In the genomic region with DNA sequence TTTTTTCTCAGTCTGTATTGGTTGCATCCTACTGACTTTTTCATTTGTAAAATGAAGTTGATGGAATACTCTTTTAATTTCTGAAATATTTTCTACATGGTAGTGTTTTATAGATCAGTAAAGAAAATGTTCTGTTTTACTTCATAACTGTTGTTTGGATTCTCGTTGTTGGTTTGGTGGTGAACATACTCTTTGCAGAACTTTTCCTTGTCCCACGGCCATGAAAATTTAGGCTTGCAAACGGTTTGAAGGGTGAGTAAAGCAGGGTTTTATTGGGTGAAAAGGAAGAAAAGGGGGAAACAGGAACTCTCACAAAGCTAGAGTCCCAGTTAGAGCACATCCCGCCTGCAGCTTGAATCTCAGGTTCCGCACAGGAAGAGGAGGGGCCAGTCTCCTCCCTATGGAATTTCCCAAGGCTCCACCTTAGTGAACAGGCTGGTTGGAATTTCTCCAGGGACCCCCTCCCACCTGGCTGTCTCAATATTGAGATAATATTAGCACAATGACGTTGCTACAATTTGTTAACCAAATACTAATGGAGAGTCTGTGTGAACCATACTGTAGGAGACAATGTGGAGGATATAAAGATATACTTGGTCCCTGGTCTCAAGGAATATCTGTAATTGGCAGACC, we compare ENCODE assay signal across 1 cellular context.
A peak's percentile ranks its signal among the peaks of the same experiment; 100 is the strongest.
TF ChIP-seq lines count a peak whose summit lies in the region.

No MANE protein-coding gene starts in this region.

TF ChIP-seq in GM12878, 131 proteins besides CTCF, POLR2A, EP300 and RAD21:
- TF ChIP-seq, protein P1, sequence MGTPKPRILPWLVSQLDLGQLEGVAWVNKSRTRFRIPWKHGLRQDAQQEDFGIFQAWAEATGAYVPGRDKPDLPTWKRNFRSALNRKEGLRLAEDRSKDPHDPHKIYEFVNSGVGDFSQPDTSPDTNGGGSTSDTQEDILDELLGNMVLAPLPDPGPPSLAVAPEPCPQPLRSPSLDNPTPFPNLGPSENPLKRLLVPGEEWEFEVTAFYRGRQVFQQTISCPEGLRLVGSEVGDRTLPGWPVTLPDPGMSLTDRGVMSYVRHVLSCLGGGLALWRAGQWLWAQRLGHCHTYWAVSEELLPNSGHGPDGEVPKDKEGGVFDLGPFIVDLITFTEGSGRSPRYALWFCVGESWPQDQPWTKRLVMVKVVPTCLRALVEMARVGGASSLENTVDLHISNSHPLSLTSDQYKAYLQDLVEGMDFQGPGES (IDR thresholded peaks at IDR 0.05) = no peak
- TF ChIP-seq, protein P2, sequence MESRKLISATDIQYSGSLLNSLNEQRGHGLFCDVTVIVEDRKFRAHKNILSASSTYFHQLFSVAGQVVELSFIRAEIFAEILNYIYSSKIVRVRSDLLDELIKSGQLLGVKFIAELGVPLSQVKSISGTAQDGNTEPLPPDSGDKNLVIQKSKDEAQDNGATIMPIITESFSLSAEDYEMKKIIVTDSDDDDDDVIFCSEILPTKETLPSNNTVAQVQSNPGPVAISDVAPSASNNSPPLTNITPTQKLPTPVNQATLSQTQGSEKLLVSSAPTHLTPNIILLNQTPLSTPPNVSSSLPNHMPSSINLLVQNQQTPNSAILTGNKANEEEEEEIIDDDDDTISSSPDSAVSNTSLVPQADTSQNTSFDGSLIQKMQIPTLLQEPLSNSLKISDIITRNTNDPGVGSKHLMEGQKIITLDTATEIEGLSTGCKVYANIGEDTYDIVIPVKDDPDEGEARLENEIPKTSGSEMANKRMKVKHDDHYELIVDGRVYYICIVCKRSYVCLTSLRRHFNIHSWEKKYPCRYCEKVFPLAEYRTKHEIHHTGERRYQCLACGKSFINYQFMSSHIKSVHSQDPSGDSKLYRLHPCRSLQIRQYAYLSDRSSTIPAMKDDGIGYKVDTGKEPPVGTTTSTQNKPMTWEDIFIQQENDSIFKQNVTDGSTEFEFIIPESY (IDR thresholded peaks at IDR 0.05) = 0 out of 2 replicates have a peak, but pooled peaks have one; percentile 26
